Comparison of ENCODE assay signal across 1 cellular context in the genomic region with DNA sequence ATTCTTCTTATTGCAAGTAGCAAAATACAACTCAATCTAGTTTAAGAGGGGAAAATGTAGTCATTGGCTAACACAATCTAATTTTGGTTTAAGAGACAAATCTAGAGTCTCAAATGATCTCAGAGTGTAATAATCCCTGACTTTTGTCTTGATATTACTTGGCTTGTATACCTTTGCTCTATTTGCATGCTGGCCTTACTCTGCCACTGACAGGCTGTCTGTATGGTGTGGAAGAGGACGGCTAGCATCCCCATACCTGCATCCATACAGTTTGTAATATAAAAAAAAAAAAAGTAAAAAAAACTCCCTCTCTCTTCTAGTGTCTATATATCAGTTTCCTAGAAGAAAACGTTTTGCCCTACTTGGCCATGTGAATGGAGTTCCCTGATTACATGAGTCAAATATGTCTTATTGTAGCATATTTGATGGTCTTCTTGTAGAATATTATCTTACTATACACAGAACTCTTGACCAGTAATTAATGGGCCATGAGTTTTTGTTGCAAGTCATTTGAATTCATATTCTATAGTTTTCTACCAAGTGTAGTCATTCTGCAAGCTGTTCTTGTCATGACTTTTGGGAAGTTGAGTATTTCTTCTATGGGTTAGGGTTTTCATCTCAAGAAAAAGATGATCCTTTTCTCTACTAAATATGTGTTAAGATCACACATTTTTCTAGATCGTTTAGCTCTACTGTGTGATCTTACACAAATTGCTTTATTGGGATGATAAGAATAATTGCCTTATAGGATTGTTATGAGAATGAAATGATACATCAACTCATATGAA.
TF ChIP-seq lines count a peak whose summit lies in the region.

No MANE protein-coding gene starts in this region.

TF ChIP-seq in HepG2, 621 proteins besides CTCF, POLR2A, EP300 and RAD21:
- no peak for TF ChIP-seq MATR3 (CRISPR knock-in tag; IDR thresholded peaks at IDR 0.05)
- TF ChIP-seq RBM22 (optimal IDR thresholded peaks at IDR 0.05; ENCODE audit: low read length): peak; percentile 53
- TF ChIP-seq MTA1 (CRISPR knock-in tag; IDR thresholded peaks at IDR 0.05; ENCODE audit: borderline replicate concordance): no peak
- no peak for TF ChIP-seq ZNF382 (CRISPR knock-in tag; IDR thresholded peaks at IDR 0.05; ENCODE audit: borderline replicate concordance)
- TF ChIP-seq ZNF7 (CRISPR knock-in tag; IDR thresholded peaks at IDR 0.05): no peak
